In genomic region chr20:3795511-3796468, GRCh38 we compare ENCODE assay signal across 8 cellular contexts. TPM values are rescaled to one million over a fixed set of nuclear protein-coding genes. Genes with fewer than 3 reads are reported as not detected.
DNase-seq lines count a peak whose midpoint lies in the region; ATAC-seq and TF ChIP-seq lines count a peak whose summit lies in the region.

TSS of gene CDC25B (plus strand) at chr20:3796310. CDS start at chr20:3796532, 222 bp downstream.

- peaks cover 25% of the 10 kb centered on the region for H3K4me1 Mint-ChIP-seq in Caco-2 (ENCODE audit: low read depth, unreplicated experiment)

- peaks cover 6% of the 10 kb centered on the region for H3K36me3 ChIP-seq in Caco-2 (ENCODE audit: control insufficient read depth, insufficient read depth, low read length)
- H3K36me3 ChIP-seq in HUES6 (ENCODE audit: control insufficient read depth, insufficient read depth, low read length): 0 out of 2 replicates have a peak, but pooled peaks cover 1% of the 10 kb centered on the region
- H3K36me3 ChIP-seq in NT2/D1 (ENCODE audit: insufficient read depth, insufficient read length, low read length): peaks cover 19% of the 10 kb centered on the region
- H3K36me3 ChIP-seq in endocrine pancreas (ENCODE audit: control insufficient read depth, insufficient read depth, low read length): no peaks in the 10 kb centered on the region

- ATAC-seq in GM21423 (IDR thresholded peaks at IDR 0.05; ENCODE audit: unreplicated experiment): peak; percentile 63

- peak; percentile 49 to 68 for TF ChIP-seq CTCF in Caco-2 (IDR thresholded peaks at IDR 0.05; ENCODE audit: insufficient read depth in 1 of 2, low read depth in 1 of 2, low read length in 1 of 2, severe bottlenecking in 1 of 2, unreplicated experiment in 1 of 2)

- H3K27ac ChIP-seq in HUES6 (ENCODE audit: low read depth, low read length): peak within 1 kb of the TSS; percentile 16; the same call in 1 of the 2 replicates

- H3K4me3 Mint-ChIP-seq in Caco-2 (ENCODE audit: unreplicated experiment): peak within 1 kb of the TSS; percentile 84

- H3K4me1 ChIP-seq in Caco-2: peaks cover 36% of the 10 kb centered on the region
- peaks cover 40% of the 10 kb centered on the region for H3K4me1 ChIP-seq in HUES6 (ENCODE audit: control insufficient read depth, insufficient read depth, low read length)
- peaks cover 11% of the 10 kb centered on the region for H3K4me1 ChIP-seq in NT2/D1 (ENCODE audit: insufficient read depth, insufficient read length)
- H3K4me1 ChIP-seq in endocrine pancreas (ENCODE audit: control insufficient read depth, insufficient read depth, low read length): no peaks in the 10 kb centered on the region

- H3K27me3 ChIP-seq in Caco-2 (replicated peaks; ENCODE audit: control insufficient read depth, insufficient read depth, low read length) (no peaks in the 10 kb centered on the region), HUES6 (ENCODE audit: control insufficient read depth, insufficient read depth, low read length) (no peaks in the 10 kb centered on the region), NT2/D1 (ENCODE audit: insufficient read depth, insufficient read length) (no peaks in the 10 kb centered on the region), endocrine pancreas (ENCODE audit: control insufficient read depth, insufficient read depth, low read length) (no peaks in the 10 kb centered on the region)

- no peaks in the 10 kb centered on the region for H3K9me3 ChIP-seq in Caco-2
- no peaks in the 10 kb centered on the region for H3K9me3 ChIP-seq in HUES6 (ENCODE audit: control insufficient read depth, insufficient read depth, low read depth, low read length)
- no peaks in the 10 kb centered on the region for H3K9me3 ChIP-seq in NT2/D1 (ENCODE audit: insufficient read depth, low read length)
- no peaks in the 10 kb centered on the region for H3K9me3 ChIP-seq in endocrine pancreas (ENCODE audit: control insufficient read depth, low read length)

- POLR2A ChIA-PET in Caco-2 (lab: Charles Lee): interaction anchor here (0.5 to 1.8 kb wide), 8 partner anchors 9 to 376 kb away, joined by 3 to 11 read pairs (median 4); partner anchors contain the start of genes ADISSP, AP5S1 and CENPB

- H3K4me3 ChIP-seq in Caco-2 (ENCODE audit: low read depth, low read length): peak within 1 kb of the TSS; percentile 69
- H3K4me3 ChIP-seq in HUES6 (ENCODE audit: low read depth, low read length): peak within 1 kb of the TSS; percentile 76
- peak within 1 kb of the TSS; percentile 78 for H3K4me3 ChIP-seq in NT2/D1 (ENCODE audit: insufficient read length, low read depth)
- no peak within 1 kb of the TSS for H3K4me3 ChIP-seq in endocrine pancreas (ENCODE audit: control insufficient read depth, insufficient read depth, low read length)

- H3K36me3 Mint-ChIP-seq in Caco-2 (ENCODE audit: insufficient read depth, unreplicated experiment): peaks cover 13% of the 10 kb centered on the region

- CTCF ChIA-PET in Caco-2 (lab: Charles Lee): interaction anchor here (0.6 to 1.9 kb wide), 4 partner anchors 9 to 79 kb away, joined by 3 to 18 read pairs (median 4); partner anchors contain the start of genes AP5S1 and CENPB

- DNase-seq in Caco-2 (peak; percentile 90 to 95), NT2/D1 (ENCODE audit: low read depth, low spot score) (no peak), mesenteric fat pad (ENCODE audit: low spot score) (peak; percentile 97)
- DNase-seq in activated CD8-positive, alpha-beta memory T cell treated with anti-CD3 and anti-CD28 coated beads for 48 hours (ENCODE audit: low read depth in 2 of 3, low spot score in 2 of 3): peak in 2 of 3 experiments; percentile 76 to 83
- DNase-seq in stimulated activated CD8-positive, alpha-beta memory T cell treated with anti-CD3 and anti-CD28 coated beads, Interleukin-15, amount 100 ng/mL, for 4 hours (ENCODE audit: low read depth in 2 of 2): peak; percentile 72 to 81

- H3K27ac Mint-ChIP-seq in Caco-2 (ENCODE audit: unreplicated experiment): peak within 1 kb of the TSS; percentile 93

- TSS peak; percentile 93 for BruUV-seq in Caco-2 (replicated peaks; lab: Mats Ljungman, UMichigan)

- intact Hi-C loops in Caco-2 (cut with micrococcal nuclease; ENCODE audit: unreplicated experiment): no loop called here

- H3K9me3 Mint-ChIP-seq in Caco-2 (ENCODE audit: unreplicated experiment): no peaks in the 10 kb centered on the region

- H3K27me3 Mint-ChIP-seq in Caco-2 (ENCODE audit: insufficient read depth, unreplicated experiment): no peaks in the 10 kb centered on the region

- H3K9ac ChIP-seq in HUES6 (ENCODE audit: low read length) (peak within 1 kb of the TSS; percentile 85), NT2/D1 (ENCODE audit: insufficient read length, low read depth) (peak within 1 kb of the TSS; percentile 93), endocrine pancreas (ENCODE audit: control insufficient read depth, insufficient read depth, low read length) (peak within 1 kb of the TSS; percentile 86)

RNA-seq across cellular contexts. Expression of gene CDC25B, which starts in this region (rescaled TPM):
- total RNA-seq in Caco-2 (2022) (59.0 and 66.7 TPM in 2 replicates), mesenteric fat pad (18.0 TPM)
